In genomic region chr2:226796012-226796839, GRCh38 we compare ENCODE assay signal across 8 cellular contexts. TPM values are rescaled to one million over a fixed set of nuclear protein-coding genes. Genes with fewer than 3 reads are reported as not detected.
DNase-seq lines count a peak whose midpoint lies in the region; ATAC-seq, FAIRE-seq and TF ChIP-seq lines count a peak whose summit lies in the region.

No MANE protein-coding gene starts in this region.

- intact Hi-C loops in lower lobe of right lung (cut with DNase I): no loop called here

- no peak for TF ChIP-seq POLR2A in tibial nerve (IDR thresholded peaks at IDR 0.05)

- no peak for TF ChIP-seq CTCF in bronchial epithelial cell (IDR thresholded peaks at IDR 0.05; ENCODE audit: insufficient read depth, low read length, severe bottlenecking)
- TF ChIP-seq CTCF in lower lobe of right lung (IDR thresholded peaks at IDR 0.05): no peak
- TF ChIP-seq CTCF in tibial nerve (IDR thresholded peaks at IDR 0.05): no peak

- peak; percentile 27 for DNase-seq in NCI-H82 (lab: John Stamatoyannopoulos, UW)
- no peak for DNase-seq in NCI-H82 treated with DMSO at 0.1 percent for 48 hours (lab: John Stamatoyannopoulos, UW; ENCODE audit: unreplicated experiment)
- no peak for DNase-seq in bronchial epithelial cell (ENCODE audit: low read depth)
- DNase-seq in lower lobe of right lung: peak; percentile 43
- no peak for DNase-seq in tibial nerve (ENCODE audit: low spot score in 2 of 2)
- no peak for DNase-seq in amniotic stem cell (lab: John Stamatoyannopoulos, UW)
- DNase-seq in NCI-H2107 treated with DMSO at 0.1 percent for 48 hours (lab: John Stamatoyannopoulos, UW; ENCODE audit: unreplicated experiment): no peak

- H3K9me3 ChIP-seq in lower lobe of right lung: no peaks in the 10 kb centered on the region
- no peaks in the 10 kb centered on the region for H3K9me3 ChIP-seq in tibial nerve

- H3K27ac ChIP-seq in lower lobe of right lung: peak overlapping the region; percentile 76
- peak overlapping the region; percentile 57 to 99 (median 96) for H3K27ac ChIP-seq in tibial nerve

- H3K4me3 ChIP-seq in bronchial epithelial cell (ENCODE audit: low read depth, low read length): peak overlapping the region; percentile 32
- peak overlapping the region; percentile 77 for H3K4me3 ChIP-seq in lower lobe of right lung
- H3K4me3 ChIP-seq in tibial nerve: peak overlapping the region in 3 of 4 donors; percentile 22 to 33 (median 24)

- no peak for TF ChIP-seq EP300 in tibial nerve (IDR thresholded peaks at IDR 0.05)

- H3K36me3 ChIP-seq in bronchial epithelial cell (ENCODE audit: control insufficient read depth, insufficient read depth, low read length) (peaks cover 8% of the 10 kb centered on the region), lower lobe of right lung (no peaks in the 10 kb centered on the region), tibial nerve (peaks cover 0 to 23% (median 0%) of the 10 kb centered on the region in 3 donors)

- ATAC-seq in lower lobe of right lung (no peak), HG03108 (IDR thresholded peaks at IDR 0.05; ENCODE audit: unreplicated experiment) (no peak)

- FAIRE-seq in bronchial epithelial cell (lab: Jason Lieb, UNC): no peak

- 77 to 86% methylated on average over 12 to 22 of the region's 25 CpGs for WGBS in tibial nerve, 2 donors

- H3K27me3 ChIP-seq in bronchial epithelial cell (ENCODE audit: control insufficient read depth, insufficient read depth, low read length): no peaks in the 10 kb centered on the region
- peaks cover 10% of the 10 kb centered on the region for H3K27me3 ChIP-seq in lower lobe of right lung (ENCODE audit: low read depth)
- H3K27me3 ChIP-seq in tibial nerve: no peaks in the 10 kb centered on the region

- H3K4me1 ChIP-seq in lower lobe of right lung (peaks cover 65% of the 10 kb centered on the region), tibial nerve (peaks cover 0 to 79% (median 27%) of the 10 kb centered on the region in 4 donors)

RNA-seq across cellular contexts. Expression of gene IRS1, which starts 3.4 kb away (rescaled TPM):
- total RNA-seq in bronchial epithelial cell: 7.0 and 12.6 TPM in 2 replicates
- total RNA-seq in lower lobe of right lung: 11.3 TPM
- 10 to 100 TPM in 3 of 4 donors, 1 to 10 TPM in 1; 9.4 to 11.7 (median 11.2) TPM for total RNA-seq in tibial nerve

RNA-seq across cellular contexts. Expression of gene RHBDD1, which starts 39.6 kb away (rescaled TPM):
- total RNA-seq in bronchial epithelial cell (29.7 and 32.0 TPM in 2 replicates), lower lobe of right lung (42.2 TPM), tibial nerve (10 to 100 TPM; 14.9 to 29.4 (median 25.0) TPM)

Comparison
In these comparisons a context has a peak if more than half of its experiments do, and no peak if none do; other contexts are left out.
1. DNase-seq: peak in NCI-H82 (single experiment) and lower lobe of right lung (single experiment); none in NCI-H82 treated with DMSO at 0.1 percent for 48 hours (single experiment), bronchial epithelial cell (single experiment), tibial nerve (0 of 2), amniotic stem cell (single experiment) and NCI-H2107 treated with DMSO at 0.1 percent for 48 hours (single experiment).
2. H3K4me3 ChIP-seq: peak in every context shown above with its lines; median percentile 77 in lower lobe of right lung; 32 in bronchial epithelial cell; 24 in tibial nerve.